10 cellular contexts compared by ENCODE assay signal in the genomic region with DNA sequence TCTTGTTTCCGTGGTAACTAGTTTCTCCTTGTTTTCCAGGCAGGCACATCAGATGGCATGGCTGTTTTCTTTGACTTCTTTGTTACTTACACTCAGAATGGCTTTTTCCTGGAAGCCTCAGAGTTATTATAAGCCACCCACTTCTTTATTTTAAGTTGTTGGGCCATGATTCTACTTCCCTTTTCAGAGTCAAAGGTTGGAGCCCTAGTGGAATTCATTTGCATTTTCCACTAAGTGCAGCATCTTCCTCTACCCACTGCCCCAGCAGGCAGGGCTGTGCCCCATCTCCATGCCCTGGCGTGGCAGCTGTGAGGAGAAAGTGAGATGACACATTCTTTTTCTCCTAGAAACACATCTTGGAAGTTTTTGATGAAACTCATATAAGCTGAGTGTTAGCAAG.
DNase-seq lines count a peak whose midpoint lies in the region; ATAC-seq and TF ChIP-seq lines count a peak whose summit lies in the region.
"Had no signal": no experiment of that assay in that cellular context is flagged by ENCODE, and none has a peak within 500 bp of the region (broad histone marks: within the 10 kb centered on the region; RNA-seq: fewer than 3 reads in every experiment).

No MANE protein-coding gene starts in this region.

- no peaks in the 10 kb centered on the region for H3K9me3 ChIP-seq in heart left ventricle
- no peaks in the 10 kb centered on the region for H3K9me3 ChIP-seq in left ventricle myocardium inferior (replicated peaks)
- no peaks in the 10 kb centered on the region for H3K9me3 ChIP-seq in T-helper 17 cell (ENCODE audit: control insufficient read depth, low read length, poor library complexity, severe bottlenecking)
- H3K9me3 ChIP-seq in right cardiac atrium (ENCODE audit: control insufficient read depth, low read length): no peaks in the 10 kb centered on the region
- H3K9me3 ChIP-seq: SJSA1 had no signal

- no peaks in the 10 kb centered on the region for H3K27me3 ChIP-seq in heart left ventricle
- no peaks in the 10 kb centered on the region for H3K27me3 ChIP-seq in left ventricle myocardium inferior (ENCODE audit: low read depth)
- no peaks in the 10 kb centered on the region for H3K27me3 ChIP-seq in right cardiac atrium (ENCODE audit: control insufficient read depth, insufficient read depth)
- H3K27me3 ChIP-seq: SJSA1 had no signal

- no peaks in the 10 kb centered on the region for H3K36me3 Mint-ChIP-seq in T-helper 17 cell (ENCODE audit: low read depth)

- H3K4me1 Mint-ChIP-seq in T-helper 17 cell: peaks cover 26% of the 10 kb centered on the region

- H3K27me3 Mint-ChIP-seq in T-helper 17 cell: peaks cover 11% of the 10 kb centered on the region

- H3K4me1 ChIP-seq in heart left ventricle (peaks cover 0 to 76% (median 0%) of the 10 kb centered on the region in 12 donors), left ventricle myocardium inferior (no peaks in the 10 kb centered on the region), right cardiac atrium (ENCODE audit: control insufficient read depth, insufficient read depth, low read length) (no peaks in the 10 kb centered on the region)

- ATAC-seq in heart left ventricle (peak in 3 of 4 donors; percentile 53 to 80 (median 77)), T-helper 17 cell (peak; percentile 39), right cardiac atrium (peak; percentile 71 to 76), GM18873 (IDR thresholded peaks at IDR 0.05; ENCODE audit: low FRiP score, unreplicated experiment) (no peak)

- DNase-seq in heart left ventricle: peak in 1 of 5 donors; percentile 39
- DNase-seq in left ventricle myocardium inferior: no peak
- DNase-seq in T-helper 17 cell: no peak
- peak in 1 of 3 donors; percentile 56 for DNase-seq in right cardiac atrium
- no peak for DNase-seq in NCI-H526 (lab: John Stamatoyannopoulos, UW)
- no peak for DNase-seq in stimulated activated CD4-positive, alpha-beta T cell treated with anti-CD3 and anti-CD28 coated beads, Interleukin-2, amount 100 ng/mL, for 24 hours

- no peak overlapping the region for H3K27ac Mint-ChIP-seq in T-helper 17 cell

- 34 to 73% (median 47%) methylated on average over 2 of the region's 2 CpGs for WGBS in heart left ventricle, 4 donors
- 32% methylated on average over 2 of the region's 2 CpGs for WGBS in right cardiac atrium

- no peak overlapping the region for H3K4me3 Mint-ChIP-seq in T-helper 17 cell

- no peak for TF ChIP-seq POLR2A in heart left ventricle (IDR thresholded peaks at IDR 0.05)

- intact Hi-C loops in heart left ventricle (cut with DNase I) (no loop called here), left ventricle myocardium inferior (cut with micrococcal nuclease) (no loop called here), right cardiac atrium (cut with DNase I) (no loop called here)

- H3K27ac ChIP-seq in heart left ventricle: peak overlapping the region in 2 of 12 donors; percentile 30 to 33
- H3K27ac ChIP-seq in left ventricle myocardium inferior (replicated peaks): no peak overlapping the region
- H3K27ac ChIP-seq in right cardiac atrium (ENCODE audit: low read length): no peak overlapping the region
- H3K27ac ChIP-seq in temporal lobe (ENCODE audit: low read depth, low read length): peak overlapping the region; percentile 69
- H3K27ac ChIP-seq: SJSA1 had no signal

- TF ChIP-seq CTCF in heart left ventricle (IDR thresholded peaks at IDR 0.05) (no peak), left ventricle myocardium inferior (IDR thresholded peaks at IDR 0.05; ENCODE audit: borderline replicate concordance) (no peak)

- H3K36me3 ChIP-seq in heart left ventricle (peaks cover 0 to 23% (median under 1%) of the 10 kb centered on the region in 9 donors), left ventricle myocardium inferior (peaks cover 4% of the 10 kb centered on the region)

- H3K4me3 ChIP-seq in heart left ventricle (no peak overlapping the region), left ventricle myocardium inferior (no peak overlapping the region), right cardiac atrium (ENCODE audit: low read length) (no peak overlapping the region)
- H3K4me3 ChIP-seq: coronary artery, SJSA1 had no signal
